21 cellular contexts compared by ENCODE assay signal in the genomic region with DNA sequence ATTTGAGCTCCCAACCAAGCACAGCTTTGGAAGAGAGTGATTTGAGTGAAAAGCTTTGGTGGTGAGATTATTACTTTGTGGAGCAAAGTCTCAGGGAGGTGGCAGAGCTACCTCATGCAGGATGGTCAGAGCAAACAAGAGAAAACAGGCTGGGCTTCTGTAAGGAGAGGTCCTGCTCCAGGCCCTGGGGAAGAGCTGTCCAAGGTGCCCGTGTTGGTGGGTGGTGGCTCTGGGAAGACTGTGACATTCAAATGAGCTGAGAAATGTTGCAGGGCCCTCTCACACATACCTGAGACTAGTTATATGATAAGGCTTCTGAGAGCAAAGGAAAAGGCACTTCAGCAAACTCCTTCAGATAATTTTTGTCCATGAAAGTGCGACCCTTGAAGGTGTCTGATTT.
DNase-seq lines count a peak whose midpoint lies in the region; ATAC-seq, FAIRE-seq and TF ChIP-seq lines count a peak whose summit lies in the region.
"Had no signal": no experiment of that assay in that cellular context is flagged by ENCODE, and none has a peak within 500 bp of the region (broad histone marks: within the 10 kb centered on the region; RNA-seq: fewer than 3 reads in every experiment).

No MANE protein-coding gene starts in this region.

- no peak overlapping the region for H3K4me3 Mint-ChIP-seq in Caco-2 (ENCODE audit: unreplicated experiment)
- H3K4me3 Mint-ChIP-seq: activated CD4-positive, alpha-beta memory T cell treated with anti-CD3 and anti-CD28 coated beads for 36 hours; activated naive CD4-positive, alpha-beta T cell treated with anti-CD3 and anti-CD28 coated beads, Interleukin-2, amount 10 ng/mL, durations not matched to agents 7 days and 5 days; naive B cell; T-helper 1 cell treated with Interleukin-12 subunit alpha and Interleukin-12 subunit beta and Interleukin-4 antibody, amounts not matched to agents 30 μg/mL and 1 μg/mL, for 36 hours had no signal

- H3K4me3 ChIP-seq in Caco-2 (ENCODE audit: low read depth, low read length) (no peak overlapping the region), GM12878 (no peak overlapping the region)
- H3K4me3 ChIP-seq: upper lobe of left lung had no signal

- H3K36me3 ChIP-seq in Caco-2 (ENCODE audit: control insufficient read depth, insufficient read depth, low read length) = no peaks in the 10 kb centered on the region
- H3K36me3 ChIP-seq in GM12878 (ENCODE audit: control insufficient read depth in 2 of 2, insufficient read depth in 2 of 2, low read length in 1 of 2) = no peaks in the 10 kb centered on the region
- H3K36me3 ChIP-seq: upper lobe of left lung, WERI-Rb-1 had no signal

- H3K4me2 ChIP-seq in GM12878 (ENCODE audit: control insufficient read depth, insufficient read depth) = no peak overlapping the region

- ATAC-seq in GM12878 = no peak
- no peak for ATAC-seq in HG03175 (IDR thresholded peaks at IDR 0.05; ENCODE audit: unreplicated experiment)

- no peak overlapping the region for H3K27ac ChIP-seq in GM12878 (ENCODE audit: control insufficient read depth, insufficient read depth)
- H3K27ac ChIP-seq: parathyroid adenoma, upper lobe of left lung, WERI-Rb-1 had no signal

- POLR2A ChIA-PET in Caco-2 (lab: Charles Lee) (no interaction called here), GM12878 (lab: Charles Lee) (no interaction called here)

- H3K4me1 Mint-ChIP-seq in Caco-2 (ENCODE audit: low read depth, unreplicated experiment) = peaks cover 7% of the 10 kb centered on the region
- H3K4me1 Mint-ChIP-seq: activated naive CD4-positive, alpha-beta T cell treated with anti-CD3 and anti-CD28 coated beads, Interleukin-2, amount 10 ng/mL, durations not matched to agents 7 days and 5 days; naive B cell had no signal

- RAD21 ChIA-PET in GM12878 (lab: Charles Lee; ENCODE audit: unreplicated experiment) = no interaction called here

- H3K27me3 ChIP-seq in Caco-2 (replicated peaks; ENCODE audit: control insufficient read depth, insufficient read depth, low read length) = no peaks in the 10 kb centered on the region
- no peaks in the 10 kb centered on the region for H3K27me3 ChIP-seq in GM12878 (replicated peaks in 1 of 2; ENCODE audit: control insufficient read depth in 2 of 2, insufficient read depth in 2 of 2, low read length in 1 of 2)
- H3K27me3 ChIP-seq: upper lobe of left lung had no signal

- peaks cover 11% of the 10 kb centered on the region for H3K27me3 Mint-ChIP-seq in Caco-2 (ENCODE audit: insufficient read depth, unreplicated experiment)
- H3K27me3 Mint-ChIP-seq: activated naive CD4-positive, alpha-beta T cell treated with anti-CD3 and anti-CD28 coated beads, Interleukin-2, amount 10 ng/mL, durations not matched to agents 7 days and 5 days had no signal

- H3K9me3 ChIP-seq in Caco-2 (no peaks in the 10 kb centered on the region), GM12878 (replicated peaks; ENCODE audit: control insufficient read depth, insufficient read depth, low read length) (no peaks in the 10 kb centered on the region)
- H3K9me3 ChIP-seq: upper lobe of left lung had no signal

- TF ChIP-seq CTCF in Caco-2 (IDR thresholded peaks at IDR 0.05; ENCODE audit: insufficient read depth in 1 of 2, low read depth in 1 of 2, low read length in 1 of 2, severe bottlenecking in 1 of 2, unreplicated experiment in 1 of 2) (no peak), GM12878 (IDR thresholded peaks at IDR 0.05 in 2 of 3, conservative IDR thresholded peaks at IDR 0.05 in 1 of 3; ENCODE audit: control insufficient read depth in 2 of 3, extremely low read depth in 1 of 3, insufficient read depth in 1 of 3, low read depth in 3 of 3, low read length in 3 of 3) (no peak)

- TF ChIP-seq RAD21 in GM12878 (IDR thresholded peaks at IDR 0.05; ENCODE audit: insufficient read depth, low read depth, low read length) = no peak

- CTCF ChIA-PET in Caco-2 (lab: Charles Lee) = no interaction called here
- CTCF ChIA-PET in GM12878 (lab: Yijun Ruan, JAX) = no interaction called here

- no peaks in the 10 kb centered on the region for H3K9me3 Mint-ChIP-seq in Caco-2 (ENCODE audit: unreplicated experiment)
- H3K9me3 Mint-ChIP-seq: activated CD4-positive, alpha-beta memory T cell treated with anti-CD3 and anti-CD28 coated beads for 36 hours; activated naive CD4-positive, alpha-beta T cell treated with anti-CD3 and anti-CD28 coated beads, Interleukin-2, amount 10 ng/mL, durations not matched to agents 7 days and 5 days; T-helper 1 cell treated with Interleukin-12 subunit alpha and Interleukin-12 subunit beta and Interleukin-4 antibody, amounts not matched to agents 30 μg/mL and 1 μg/mL, for 36 hours had no signal

- SMC1A ChIA-PET in GM12878 (lab: Charles Lee; ENCODE audit: uncharacterized antibody, unreplicated experiment) = no interaction called here

- no peak for FAIRE-seq in GM12878 (lab: Jason Lieb, UNC)
- FAIRE-seq: frontal cortex, HTR-8/SVneo had no signal

- H4K20me1 ChIP-seq in GM12878 (ENCODE audit: control insufficient read depth, insufficient read depth) = no peaks in the 10 kb centered on the region

- no peak for TF ChIP-seq EP300 in GM12878 (IDR thresholded peaks at IDR 0.05; ENCODE audit: borderline replicate concordance in 1 of 2, control insufficient read depth in 1 of 2, low read depth in 2 of 2, low read length in 2 of 2)

- no peaks in the 10 kb centered on the region for H3K79me2 ChIP-seq in GM12878 (ENCODE audit: control insufficient read depth, insufficient read depth, low read length)
- H3K79me2 ChIP-seq: parathyroid adenoma had no signal

- TF ChIP-seq POLR2A in GM12878 (IDR thresholded peaks at IDR 0.05; ENCODE audit: low read depth, low read length) = no peak

- no peaks in the 10 kb centered on the region for H3K36me3 Mint-ChIP-seq in Caco-2 (ENCODE audit: insufficient read depth, unreplicated experiment)
- H3K36me3 Mint-ChIP-seq: activated CD4-positive, alpha-beta memory T cell treated with anti-CD3 and anti-CD28 coated beads for 36 hours; activated naive CD4-positive, alpha-beta T cell treated with anti-CD3 and anti-CD28 coated beads, Interleukin-2, amount 10 ng/mL, durations not matched to agents 7 days and 5 days; naive B cell had no signal

- H3K27ac Mint-ChIP-seq in Caco-2 (ENCODE audit: unreplicated experiment) = no peak overlapping the region
- H3K27ac Mint-ChIP-seq: activated CD4-positive, alpha-beta memory T cell treated with anti-CD3 and anti-CD28 coated beads for 36 hours; activated naive CD4-positive, alpha-beta T cell treated with anti-CD3 and anti-CD28 coated beads, Interleukin-2, amount 10 ng/mL, durations not matched to agents 7 days and 5 days; naive B cell; T-helper 1 cell treated with Interleukin-12 subunit alpha and Interleukin-12 subunit beta and Interleukin-4 antibody, amounts not matched to agents 30 μg/mL and 1 μg/mL, for 36 hours had no signal

- in situ Hi-C loops in GM12878 (cut with MboI) = no loop called here

- H2AFZ ChIP-seq in GM12878 (ENCODE audit: control insufficient read depth, low read depth, low read length) = no peak overlapping the region
- H2AFZ ChIP-seq: parathyroid adenoma had no signal

- WGBS in GM12878 (ENCODE audit: insufficient coverage, insufficient replicate concordance, low lambda C conversion rate, missing lambda C conversion rate) = 12% methylated on average over 2 of the region's 2 CpGs

- no peak overlapping the region for H3K9ac ChIP-seq in GM12878 (ENCODE audit: control insufficient read depth, insufficient read depth, low read length)
- H3K9ac ChIP-seq: parathyroid adenoma had no signal

- DNase-seq in Caco-2 (peak; percentile 43 to 45), M059J (ENCODE audit: low read depth) (peak; percentile 5), GM12878 (ENCODE audit: low read depth, low spot score) (no peak), left kidney (ENCODE audit: low read depth, low spot score) (peak; percentile 70), amygdala (lab: John Stamatoyannopoulos, UW) (no peak), NCI-H748 treated with DMSO at 0.1 percent for 48 hours (lab: John Stamatoyannopoulos, UW) (no peak)
- DNase-seq in stimulated activated CD4-positive, alpha-beta T cell treated with anti-CD3 and anti-CD28 coated beads, Interleukin-4, amount 100 ng/mL, for 1 hour = no peak
- DNase-seq: activated CD4-positive, alpha-beta memory T cell treated with anti-CD3 and anti-CD28 coated beads for 36 hours; activated naive CD4-positive, alpha-beta T cell treated with anti-CD3 and anti-CD28 coated beads, Interleukin-2, amount 10 ng/mL, durations not matched to agents 7 days and 5 days; activated T-cell treated with anti-CD3 and anti-CD28 coated beads, Interleukin-2, amount 50 U/mL, for 1 hour; EL; naive B cell; NCI-H146; NCI-H226; upper lobe of left lung; WERI-Rb-1 had no signal

- H3K4me1 ChIP-seq in Caco-2 = no peaks in the 10 kb centered on the region
- H3K4me1 ChIP-seq in GM12878 (ENCODE audit: control insufficient read depth, insufficient read depth, low read length) = no peaks in the 10 kb centered on the region
- H3K4me1 ChIP-seq: parathyroid adenoma, upper lobe of left lung had no signal

- BruUV-seq in Caco-2 (replicated peaks; lab: Mats Ljungman, UMichigan) (no TSS peak), GM12878 (replicated peaks; lab: Mats Ljungman, UMichigan) (no TSS peak)

- intact Hi-C loops in Caco-2 (cut with micrococcal nuclease; ENCODE audit: unreplicated experiment) = no loop called here
- intact Hi-C loops in GM12878 (cut with micrococcal nuclease; ENCODE audit: unreplicated experiment) = no loop called here

TF ChIP-seq in GM12878, 131 proteins besides CTCF, POLR2A, EP300 and RAD21 (continues in another document):
- no peak for TF ChIP-seq NR2F1 (conservative IDR thresholded peaks at IDR 0.05)
- TF ChIP-seq, protein P1, sequence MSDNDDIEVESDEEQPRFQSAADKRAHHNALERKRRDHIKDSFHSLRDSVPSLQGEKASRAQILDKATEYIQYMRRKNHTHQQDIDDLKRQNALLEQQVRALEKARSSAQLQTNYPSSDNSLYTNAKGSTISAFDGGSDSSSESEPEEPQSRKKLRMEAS (IDR thresholded peaks at IDR 0.05; ENCODE audit: low read depth, low read length) = no peak
- TF ChIP-seq, protein P2, sequence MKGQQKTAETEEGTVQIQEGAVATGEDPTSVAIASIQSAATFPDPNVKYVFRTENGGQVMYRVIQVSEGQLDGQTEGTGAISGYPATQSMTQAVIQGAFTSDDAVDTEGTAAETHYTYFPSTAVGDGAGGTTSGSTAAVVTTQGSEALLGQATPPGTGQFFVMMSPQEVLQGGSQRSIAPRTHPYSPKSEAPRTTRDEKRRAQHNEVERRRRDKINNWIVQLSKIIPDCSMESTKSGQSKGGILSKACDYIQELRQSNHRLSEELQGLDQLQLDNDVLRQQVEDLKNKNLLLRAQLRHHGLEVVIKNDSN (IDR thresholded peaks at IDR 0.05; ENCODE audit: borderline replicate concordance, extremely low read length, insufficient read depth, low read depth, low read length) = no peak

Comparison
In these comparisons a context has a peak if more than half of its experiments do, and no peak if none do; other contexts are left out.
1. DNase-seq: peak in Caco-2 (2 of 2), M059J (single experiment) and left kidney (single experiment); none in GM12878 (single experiment), stimulated activated CD4-positive, alpha-beta T cell treated with anti-CD3 and anti-CD28 coated beads, Interleukin-4, amount 100 ng/mL, for 1 hour (single experiment), amygdala (0 of 56) and NCI-H748 treated with DMSO at 0.1 percent for 48 hours (single experiment).